Comparison of ENCODE assay signal across 28 cellular contexts in the genomic region with DNA sequence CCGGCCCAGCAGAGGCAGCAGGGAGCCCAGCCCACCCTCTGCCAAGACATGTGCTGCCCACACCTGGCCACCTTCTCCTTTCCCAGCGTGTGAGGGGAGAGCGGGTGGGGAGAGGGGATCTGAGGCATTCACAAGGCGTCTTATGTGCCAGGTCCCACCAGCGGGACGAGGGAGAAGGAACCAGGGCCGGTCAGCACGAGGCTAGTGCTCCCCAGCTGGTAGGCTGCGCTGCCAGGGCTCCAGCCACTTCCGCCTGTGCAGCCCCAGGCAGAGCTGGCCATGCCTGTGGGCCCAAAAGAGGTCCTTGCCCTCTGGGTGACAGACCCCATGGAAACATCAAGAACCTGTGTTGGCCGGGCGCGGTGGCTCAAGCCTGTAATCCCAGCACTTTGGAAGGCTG. TPM values are rescaled to one million over a fixed set of nuclear protein-coding genes. Genes with fewer than 3 reads are reported as not detected.
"Had no signal": no experiment of that assay in that cellular context is flagged by ENCODE, and none has a peak within 500 bp of the region (broad histone marks: within the 10 kb centered on the region; RNA-seq: fewer than 3 reads in every experiment).

No MANE protein-coding gene starts in this region.

- ATAC-seq: effector memory CD8-positive, alpha-beta T cell; esophagus mucosa; gastroesophageal sphincter; heart left ventricle; left cardiac atrium; left lung; left ventricle myocardium superior; lower lobe of right lung; mucosa of descending colon had no signal

- H3K9me3 Mint-ChIP-seq: dendritic cell treated with granulocyte-macrophage colony-stimulating factor and Interleukin-4, amounts not matched to agents 40 ng/mL and 50 ng/mL, for 4 days; effector memory CD8-positive, alpha-beta T cell; endodermal cell; immature natural killer cell; mesothelial cell of epicardium had no signal

- H3K4me2 ChIP-seq: hepatocyte had no signal

- H3K36me3 ChIP-seq: colonic mucosa, esophagus squamous epithelium, gastroesophageal sphincter, heart left ventricle, left lung, lower lobe of right lung had no signal

- H3K4me3 Mint-ChIP-seq: dendritic cell treated with granulocyte-macrophage colony-stimulating factor and Interleukin-4, amounts not matched to agents 40 ng/mL and 50 ng/mL, for 4 days; effector memory CD8-positive, alpha-beta T cell; endodermal cell; immature natural killer cell; mesothelial cell of epicardium had no signal

- H3K36me3 Mint-ChIP-seq: immature natural killer cell, mesothelial cell of epicardium had no signal

- H3K27ac ChIP-seq: colonic mucosa, epithelial cell of prostate, esophagus squamous epithelium, gastroesophageal sphincter, heart left ventricle, hepatocyte, left lung, lower lobe of right lung had no signal

- H2AFZ ChIP-seq: hepatocyte had no signal

- DNase-seq: colonic mucosa; cortex of kidney; effector CD8-positive, alpha-beta T cell; effector memory CD8-positive, alpha-beta T cell; endodermal cell; erythroblast; esophagus squamous epithelium; foreskin fibroblast; heart left ventricle; hypothalamus; immature natural killer cell; islet precursor cell; left cardiac atrium; left lung; left ventricle myocardium superior; lower lobe of right lung; mesenchymal stem cell; mucosa of descending colon had no signal

- H3K27ac Mint-ChIP-seq: dendritic cell treated with granulocyte-macrophage colony-stimulating factor and Interleukin-4, amounts not matched to agents 40 ng/mL and 50 ng/mL, for 4 days; endodermal cell; mesothelial cell of epicardium had no signal

- H3K4me3 ChIP-seq: colonic mucosa, esophagus squamous epithelium, gastroesophageal sphincter, heart left ventricle, hepatocyte, left lung, lower lobe of right lung, mucosa of descending colon had no signal

- H3K27me3 ChIP-seq: colonic mucosa had no signal

- H3K79me2 ChIP-seq: hepatocyte had no signal

- H3K9me3 ChIP-seq: colonic mucosa, esophagus squamous epithelium, gastroesophageal sphincter, heart left ventricle, left lung, lower lobe of right lung, mucosa of descending colon had no signal

RNA-seq across cellular contexts. Expression of a gene that starts 5.9 kb away (rescaled TPM):
- total RNA-seq: mesothelial cell of epicardium had no signal

RNA-seq across cellular contexts. Expression of a gene that starts 31.0 kb away (rescaled TPM):
- total RNA-seq: dermis microvascular lymphatic vessel endothelial cell, frontal cortex, gastroesophageal sphincter, lower lobe of right lung, lung microvascular endothelial cell had no signal
- polyA plus RNA-seq: hepatocyte, immature natural killer cell had no signal

RNA-seq across cellular contexts. Expression of a gene that starts 54.5 kb away (rescaled TPM):
- total RNA-seq: dermis microvascular lymphatic vessel endothelial cell, esophagus mucosa, esophagus squamous epithelium, left cardiac atrium, left ventricle myocardium superior, lung microvascular endothelial cell, myocyte had no signal
- polyA plus RNA-seq: hepatocyte had no signal
